1 cellular context compared by ENCODE assay signal in genomic region chr17:27481327-27481726, GRCh38.
TF ChIP-seq lines count a peak whose summit lies in the region.

No MANE protein-coding gene starts in this region.

TF ChIP-seq in K562, 482 proteins besides CTCF, POLR2A, EP300 and RAD21 (continued from another document):
- no peak for TF ChIP-seq ZNF592 (IDR thresholded peaks at IDR 0.05)
- no peak for TF ChIP-seq MED1 (CRISPR knock-in tag; IDR thresholded peaks at IDR 0.05; ENCODE audit: borderline replicate concordance)
